Comparison of ENCODE assay signal across 34 cellular contexts in the genomic region with DNA sequence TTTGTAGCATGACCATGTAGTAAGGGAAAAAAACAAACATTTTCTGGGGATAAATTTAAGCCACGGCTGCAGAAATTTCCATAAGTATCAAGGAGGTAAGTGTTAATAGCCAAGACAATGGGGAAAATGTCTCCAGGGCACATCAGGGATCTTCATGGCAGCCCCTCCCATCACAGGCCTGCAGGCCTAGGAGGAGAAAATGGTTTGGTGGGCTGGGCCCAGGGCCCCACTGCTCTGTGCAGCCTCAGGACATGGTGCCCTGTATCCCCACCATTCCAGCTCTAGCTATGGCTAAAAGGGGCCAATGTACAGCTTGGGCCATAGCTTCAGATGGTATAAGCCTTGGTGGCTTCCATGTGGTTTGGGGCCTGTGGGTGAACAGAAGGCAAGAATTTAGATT.
"Had no signal": no experiment of that assay in that cellular context is flagged by ENCODE, and none has a peak within 500 bp of the region (broad histone marks: within the 10 kb centered on the region; RNA-seq: fewer than 3 reads in every experiment).

No MANE protein-coding gene starts in this region.

- H3K4me3 ChIP-seq: MG63 had no signal

- H3K36me3 ChIP-seq: MG63 had no signal

- DNase-seq: Karpas-422, Kasumi-1, MG63, MM.1S, MV-4-11, NCI-H1048, NCI-H1092, NCI-H1092 treated with DMSO at 0.1 percent for 48 hours, NCI-H1105, NCI-H1105 treated with DMSO at 0.1 percent for 48 hours, NCI-H1417, NCI-H1417 treated with DMSO at 0.1 percent for 48 hours, NCI-H1436, NCI-H1436 treated with DMSO at 0.1 percent for 48 hours, NCI-H146, NCI-H1694, NCI-H1694 treated with DMSO at 0.1 percent for 48 hours, NCI-H187, NCI-H187 treated with DMSO at 0.1 percent for 48 hours, NCI-H1930, NCI-H2029, NCI-H2029 treated with DMSO at 0.1 percent for 48 hours, NCI-H2081, NCI-H2081 treated with DMSO at 0.1 percent for 48 hours, NCI-H2107, NCI-H2171, NCI-H2171 treated with DMSO at 0.1 percent for 48 hours, NCI-H2227 treated with DMSO at 0.1 percent for 48 hours, NCI-H226, NCI-H345, NCI-H446, NCI-H446 treated with DMSO at 0.1 percent for 48 hours, NCI-H510A, NCI-H510A treated with DMSO at 0.1 percent for 48 hours had no signal

- H3K27me3 ChIP-seq: MG63 had no signal
